Comparison of ENCODE assay signal across 8 cellular contexts in genomic region chr9:137406876-137407589, GRCh38. TPM values are rescaled to one million over a fixed set of nuclear protein-coding genes. Genes with fewer than 3 reads are reported as not detected.
DNase-seq lines count a peak whose midpoint lies in the region; ATAC-seq and TF ChIP-seq lines count a peak whose summit lies in the region.

No MANE protein-coding gene starts in this region.

- TF ChIP-seq CTCF in AG04449 (IDR thresholded peaks at IDR 0.05; ENCODE audit: insufficient read depth, low read length, missing control alignments) (peak; percentile 87), OCI-LY3 (IDR thresholded peaks at IDR 0.05; ENCODE audit: low read depth, low read length) (peak; percentile 36), gastroesophageal sphincter (IDR thresholded peaks at IDR 0.05) (peak in 3 of 4 experiments; percentile 67 to 83 (median 82)), omental fat pad (IDR thresholded peaks at IDR 0.05) (peak in 2 of 3 donors; percentile 62 to 64), transverse colon (IDR thresholded peaks at IDR 0.05) (peak; percentile 58 to 93 (median 78))

- intact Hi-C loops in transverse colon (cut with DNase I; ENCODE audit: low total_unique reads): no loop called here

- peak overlapping the region; percentile 51 for H3K4me2 ChIP-seq in OCI-LY3 (ENCODE audit: low read length)

- H3K36me3 ChIP-seq in OCI-LY3 (replicated peaks; ENCODE audit: low read depth, low read length) (no peaks in the 10 kb centered on the region), gastroesophageal sphincter (peaks cover 0 to 11% of the 10 kb centered on the region in 2 donors), transverse colon (no peaks in the 10 kb centered on the region)

- H3K27ac ChIP-seq in OCI-LY3 (ENCODE audit: low read length): no peak overlapping the region
- H3K27ac ChIP-seq in gastroesophageal sphincter: peak overlapping the region in 2 of 4 donors; percentile 36 to 53
- peak overlapping the region; percentile 49 to 64 (median 54) for H3K27ac ChIP-seq in transverse colon

- no peak overlapping the region for H3K9ac ChIP-seq in OCI-LY3 (ENCODE audit: low read length)

- WGBS in gastroesophageal sphincter (ENCODE audit: low coverage in 1 of 2), 2 donors: no CpG with 5 or more reads among the region's 63 CpGs
- 1% methylated on average over 32 of the region's 63 CpGs; no CpG with 5 or more reads in 1 of the 2 donors for WGBS in transverse colon (ENCODE audit: low coverage in 1 of 2), 2 donors

- ATAC-seq in GM19463 (IDR thresholded peaks at IDR 0.05; ENCODE audit: unreplicated experiment): peak; percentile 51
- peak; percentile 80 for ATAC-seq in gastroesophageal sphincter
- ATAC-seq in omental fat pad (ENCODE audit: low FRiP score): peak; percentile 78
- ATAC-seq in HG03521 (IDR thresholded peaks at IDR 0.05; ENCODE audit: unreplicated experiment): no peak

- TF ChIP-seq POLR2A in gastroesophageal sphincter (IDR thresholded peaks at IDR 0.05) (no peak), transverse colon (IDR thresholded peaks at IDR 0.05) (no peak)

- H3K27me3 ChIP-seq in OCI-LY3 (ENCODE audit: low read depth, low read length) (no peaks in the 10 kb centered on the region; the same call in 1 of the 2 replicates), gastroesophageal sphincter (peaks cover 5% of the 10 kb centered on the region), transverse colon (no peaks in the 10 kb centered on the region)

- no peak for TF ChIP-seq EP300 in gastroesophageal sphincter (IDR thresholded peaks at IDR 0.05)
- TF ChIP-seq EP300 in transverse colon (IDR thresholded peaks at IDR 0.05; ENCODE audit: low read depth): no peak

- CTCF ChIA-PET in AG04449 (lab: Yijun Ruan, JAX): no interaction called here

- H3K4me3 ChIP-seq in AG04449 (ENCODE audit: low read depth, low read length) (peak overlapping the region; percentile 50), OCI-LY3 (ENCODE audit: low read length) (peak overlapping the region; percentile 57; the same call in 1 of the 2 replicates), gastroesophageal sphincter (peak overlapping the region; percentile 0 to 49), transverse colon (peak overlapping the region in 3 of 4 donors; percentile 9 to 47 (median 38))

- in situ Hi-C loops in transverse colon (cut with MboI; ENCODE audit: low pct_ligation_motif_present in 1 of 4, low pct_unique_long_range_greater_than_20kb in 1 of 4, low sequenced_read_pairs in 3 of 4): loop anchor here (10.0 to 25.0 kb wide), 2 partner anchors 120 to 122 kb away; partner anchors contain the start of gene TOR4A (in 2 of the 4)

- no peaks in the 10 kb centered on the region for H3K79me2 ChIP-seq in OCI-LY3 (ENCODE audit: low read length)

- POLR2A ChIA-PET in AG04449 (lab: Yijun Ruan, JAX): no interaction called here

- H4K20me1 ChIP-seq in OCI-LY3 (ENCODE audit: insufficient read depth, low read length): no peaks in the 10 kb centered on the region

- no peak overlapping the region for H2AFZ ChIP-seq in OCI-LY3 (ENCODE audit: low read depth, low read length)

- DNase-seq in AG04449 (ENCODE audit: low read depth, low spot score) (no peak), omental fat pad (ENCODE audit: low spot score) (no peak), transverse colon (peak; percentile 79)
- DNase-seq in activated naive CD4-positive, alpha-beta T cell treated with Interleukin-2 at 50 U/mL for 16 hours: peak; percentile 63

- H3K9me3 ChIP-seq in OCI-LY3 (ENCODE audit: insufficient read depth, low read length) (no peaks in the 10 kb centered on the region), gastroesophageal sphincter (no peaks in the 10 kb centered on the region), transverse colon (no peaks in the 10 kb centered on the region)

- peaks cover 7% of the 10 kb centered on the region; the same call in 1 of the 2 replicates for H3K4me1 ChIP-seq in OCI-LY3 (ENCODE audit: low read length)
- H3K4me1 ChIP-seq in gastroesophageal sphincter: peaks cover 0 to 36% (median 19%) of the 10 kb centered on the region in 3 donors
- peaks cover 19 to 47% (median 28%) of the 10 kb centered on the region in 4 donors for H3K4me1 ChIP-seq in transverse colon

RNA-seq across cellular contexts. Expression of gene EXD3, which starts 15.9 kb away (rescaled TPM):
- total RNA-seq in gastroesophageal sphincter (10 to 100 TPM in 2 of 4 donors, 1 to 10 TPM in 2; 3.7 to 29.7 (median 10.9) TPM), omental fat pad (10 to 100 TPM in 3 of 4 donors, 1 to 10 TPM in 1; 8.3 to 18.3 (median 10.5) TPM), transverse colon (100 to 1,000 TPM in 1 of 4 donors, 10 to 100 TPM in 3; 47.6 to 228 (median 74.2) TPM)

RNA-seq across cellular contexts. Expression of gene NOXA1, which starts 16.2 kb away (rescaled TPM):
- 1 to 10 TPM; 1.1 to 4.2 (median 3.0) TPM for total RNA-seq in gastroesophageal sphincter
- 1 to 10 TPM in 3 of 4 donors, under 1 TPM in 1; 0.84 to 3.8 (median 2.1) TPM for total RNA-seq in omental fat pad
- 10 to 100 TPM; 19.7 to 53.9 (median 40.8) TPM for total RNA-seq in transverse colon

RNA-seq across cellular contexts. Expression of gene ENTPD8, which starts 34.1 kb away (rescaled TPM):
- total RNA-seq in gastroesophageal sphincter (under 1 TPM in 1 of 4 donors, not detected in 3; 0.57 TPM), omental fat pad (not detected), transverse colon (100 to 1,000 TPM in 1 of 4 donors, 10 to 100 TPM in 3; 20.7 to 109 (median 63.8) TPM)

RNA-seq across cellular contexts. Expression of gene NSMF, which starts 52.1 kb away (rescaled TPM):
- total RNA-seq in gastroesophageal sphincter (10 to 100 TPM; 38.1 to 63.5 (median 49.1) TPM), omental fat pad (10 to 100 TPM; 29.6 to 59.9 (median 31.5) TPM), transverse colon (100 to 1,000 TPM in 1 of 4 donors, 10 to 100 TPM in 3; 44.6 to 130 (median 55.2) TPM)

Comparison
In these comparisons a context has a peak if more than half of its experiments do, and no peak if none do; other contexts are left out.
1. DNase-seq: peak in activated naive CD4-positive, alpha-beta T cell treated with Interleukin-2 at 50 U/mL for 16 hours (single experiment) and transverse colon (single experiment); none in AG04449 (single experiment) and omental fat pad (single experiment).
2. CTCF ChIP-seq: peak in every context shown above with its lines; median percentile 87 in AG04449; 82 in gastroesophageal sphincter; 78 in transverse colon; 63 in omental fat pad; 36 in OCI-LY3.
3. RNA of gene ENTPD8, which starts 34.1 kb away (total RNA-seq): 20.7 to 109 TPM in transverse colon; 0.57 TPM in gastroesophageal sphincter and not detected in omental fat pad; every median in the first group is over 10 times any median in the second.
4. Peak in every context shown above with its lines, with median percentiles within 50 percentile points of each other: H3K4me3 ChIP-seq.